In genomic region chr15:75639191-75639708, GRCh38 we compare ENCODE assay signal across 8 cellular contexts. TPM values are rescaled to one million over a fixed set of nuclear protein-coding genes. Genes with fewer than 3 reads are reported as not detected.
DNase-seq lines count a peak whose midpoint lies in the region; ATAC-seq and TF ChIP-seq lines count a peak whose summit lies in the region.

No MANE protein-coding gene starts in this region.

- no peaks in the 10 kb centered on the region for H3K9me3 ChIP-seq in thoracic aorta

- no peak for DNase-seq in activated T-cell treated with anti-CD3 and anti-CD28 coated beads, Interleukin-2, amount 50 U/mL, for 24 hours
- DNase-seq in activated T-cell treated with anti-CD3 and anti-CD28 coated beads, Interleukin-2, amount 50 U/mL, for 1 hour = no peak
- DNase-seq in kidney epithelial cell (ENCODE audit: low read depth) (no peak), thoracic aorta (ENCODE audit: low spot score) (no peak), sciatic nerve (ENCODE audit: low spot score) (no peak)

- intact Hi-C loops in sciatic nerve (cut with DNase I) = no loop called here

- 0 to 1% (median 0%) methylated on average over 16 of the region's 16 CpGs for WGBS in adipose tissue, 3 donors

- peak; percentile 38 for ATAC-seq in thoracic aorta (ENCODE audit: insufficient number of reproducible peaks, low FRiP score, low read depth)
- ATAC-seq in sciatic nerve = no peak
- ATAC-seq in GM21447 (IDR thresholded peaks at IDR 0.05; ENCODE audit: unreplicated experiment) = no peak
- ATAC-seq in GM18873 (IDR thresholded peaks at IDR 0.05; ENCODE audit: low FRiP score, unreplicated experiment) = no peak

- H3K27me3 ChIP-seq in kidney epithelial cell (ENCODE audit: control insufficient read depth, insufficient read depth, low read length) = no peaks in the 10 kb centered on the region
- no peaks in the 10 kb centered on the region for H3K27me3 ChIP-seq in thoracic aorta (replicated peaks; ENCODE audit: insufficient read depth)

- peak overlapping the region; percentile 61 for H3K27ac ChIP-seq in adipose tissue (ENCODE audit: low read depth, low read length)
- H3K27ac ChIP-seq in thoracic aorta = peak overlapping the region; percentile 94 to 95

- peak overlapping the region; percentile 97 for H3K27ac Mint-ChIP-seq in activated T-cell treated with anti-CD3 and anti-CD28 coated beads, Interleukin-2, amount 50 U/mL, for 24 hours

- peak overlapping the region; percentile 96 for H3K4me3 Mint-ChIP-seq in activated T-cell treated with anti-CD3 and anti-CD28 coated beads, Interleukin-2, amount 50 U/mL, for 24 hours

- peaks cover 17 to 41% of the 10 kb centered on the region in 2 donors for H3K4me1 ChIP-seq in thoracic aorta (ENCODE audit: control insufficient read depth in 1 of 2, low read depth in 2 of 2)

- H3K36me3 Mint-ChIP-seq in activated T-cell treated with anti-CD3 and anti-CD28 coated beads, Interleukin-2, amount 50 U/mL, for 24 hours (ENCODE audit: low read depth) = peaks cover 46% of the 10 kb centered on the region

- H3K36me3 ChIP-seq in kidney epithelial cell (ENCODE audit: control insufficient read depth, insufficient read depth, low read length) (no peaks in the 10 kb centered on the region), thoracic aorta (no peaks in the 10 kb centered on the region)

- no peaks in the 10 kb centered on the region for H3K9me3 Mint-ChIP-seq in activated T-cell treated with anti-CD3 and anti-CD28 coated beads, Interleukin-2, amount 50 U/mL, for 24 hours

- H3K4me3 ChIP-seq in kidney epithelial cell (ENCODE audit: low read depth, low read length) = peak overlapping the region; percentile 98
- peak overlapping the region; percentile 93 for H3K4me3 ChIP-seq in thoracic aorta

- peaks cover 33% of the 10 kb centered on the region for H3K4me1 Mint-ChIP-seq in activated T-cell treated with anti-CD3 and anti-CD28 coated beads, Interleukin-2, amount 50 U/mL, for 24 hours (ENCODE audit: low read depth)

- no peak for TF ChIP-seq CTCF in kidney epithelial cell (IDR thresholded peaks at IDR 0.05; ENCODE audit: insufficient read depth, low read length, poor library complexity, severe bottlenecking)
- TF ChIP-seq CTCF in thoracic aorta (IDR thresholded peaks at IDR 0.05) = no peak

- H3K27me3 Mint-ChIP-seq in activated T-cell treated with anti-CD3 and anti-CD28 coated beads, Interleukin-2, amount 50 U/mL, for 24 hours = no peaks in the 10 kb centered on the region

RNA-seq across cellular contexts. Expression of gene IMP3, which starts 0.8 kb away (rescaled TPM):
- polyA plus RNA-seq in adipose tissue = 10 to 100 TPM; 45.6 to 60.4 (median 58.8) TPM
- 95.9 and 97.7 TPM in 2 replicates for total RNA-seq in kidney epithelial cell
- total RNA-seq in thoracic aorta = 100 to 1,000 TPM in 1 of 2 donors, 10 to 100 TPM in 1; 79.9 to 127 TPM
- total RNA-seq in sciatic nerve = 47.2 TPM

RNA-seq across cellular contexts. Expression of gene SNX33, which starts 8.5 kb away (rescaled TPM):
- 10 to 100 TPM; 14.1 to 18.3 (median 17.4) TPM for polyA plus RNA-seq in adipose tissue
- total RNA-seq in kidney epithelial cell = 23.4 and 25.7 TPM in 2 replicates
- 10 to 100 TPM; 45.1 to 57.3 TPM for total RNA-seq in thoracic aorta
- 33.2 TPM for total RNA-seq in sciatic nerve

RNA-seq across cellular contexts. Expression of gene SNUPN, which starts 13.7 kb away (rescaled TPM):
- 10 to 100 TPM; 10.0 to 35.7 (median 21.2) TPM for polyA plus RNA-seq in adipose tissue
- 17.4 and 21.3 TPM in 2 replicates for total RNA-seq in kidney epithelial cell
- 10 to 100 TPM in 1 of 2 donors, 1 to 10 TPM in 1; 5.8 to 16.9 TPM for total RNA-seq in thoracic aorta
- total RNA-seq in sciatic nerve = 23.7 TPM
